Comparison of ENCODE assay signal across 8 cellular contexts in the genomic region with DNA sequence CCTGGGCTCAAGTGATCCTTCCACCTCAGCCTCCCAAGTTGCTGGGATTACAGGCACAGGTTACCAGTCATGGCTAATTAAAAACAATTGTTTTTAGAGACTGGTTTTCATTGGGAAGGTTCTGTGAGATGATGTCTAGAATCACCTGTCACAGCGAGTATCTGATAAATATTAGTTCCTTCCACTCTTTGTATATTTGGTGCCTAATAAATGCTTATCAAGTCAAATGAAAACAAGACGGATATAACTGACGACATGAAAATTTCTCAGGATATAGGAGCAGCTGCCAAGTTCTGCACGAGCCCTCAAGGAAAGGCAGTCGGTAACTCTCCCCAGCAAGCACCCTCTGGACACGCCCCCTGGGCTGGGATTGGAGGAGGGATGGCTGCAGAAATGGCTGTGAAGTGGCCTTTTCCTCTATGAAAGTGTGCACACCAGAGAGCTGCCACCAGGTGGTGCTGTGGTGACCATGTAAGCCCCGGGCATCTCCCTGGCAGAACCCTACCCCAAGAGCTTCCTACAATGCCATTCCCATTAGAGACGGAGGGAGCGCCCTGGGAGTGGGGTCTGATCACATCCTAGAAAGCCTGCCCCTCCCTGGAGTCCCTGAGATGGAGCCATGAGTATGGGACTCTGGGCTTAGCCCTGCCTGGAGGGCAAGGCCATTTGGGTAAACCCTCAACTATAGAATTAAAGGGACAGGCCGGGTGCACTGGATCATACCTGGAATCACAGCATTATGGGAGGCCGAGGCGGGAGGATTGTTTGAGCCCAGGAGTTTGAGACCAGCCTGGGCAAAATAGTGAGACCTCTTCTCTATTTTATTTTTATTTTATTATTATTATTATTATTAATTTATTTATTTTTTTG. TPM values are rescaled to one million over a fixed set of nuclear protein-coding genes. Genes with fewer than 3 reads are reported as not detected.
DNase-seq lines count a peak whose midpoint lies in the region; ATAC-seq and TF ChIP-seq lines count a peak whose summit lies in the region.

No MANE protein-coding gene starts in this region.

- H3K36me3 ChIP-seq in A673 (ENCODE audit: insufficient read depth, low read length, poor library complexity, severe bottlenecking) (no peaks in the 10 kb centered on the region), MM.1S (replicated peaks; ENCODE audit: insufficient read depth, low read length) (no peaks in the 10 kb centered on the region)

- TF ChIP-seq CTCF in A673 (conservative IDR thresholded peaks at IDR 0.05; ENCODE audit: low read depth, low read length) = peak; percentile 97
- peak; percentile 91 for TF ChIP-seq CTCF in MM.1S (IDR thresholded peaks at IDR 0.05; ENCODE audit: low read length)
- peak; percentile 76 for TF ChIP-seq CTCF in RWPE1 (conservative IDR thresholded peaks at IDR 0.05; ENCODE audit: low read depth)
- TF ChIP-seq CTCF in fibroblast of the aortic adventitia (IDR thresholded peaks at IDR 0.05; ENCODE audit: insufficient read depth, low read length) = peak; percentile 92

- POLR2A ChIA-PET in A673 (lab: Charles Lee; ENCODE audit: low non-redundant PET) = no interaction called here
- POLR2A ChIA-PET in RWPE1 (lab: Yijun Ruan, JAX; ENCODE audit: low non-redundant PET) = no interaction called here

- H3K4me3 ChIP-seq in A673 (ENCODE audit: low read depth, low read length, poor library complexity, severe bottlenecking) (no peak overlapping the region), MM.1S (ENCODE audit: low read length) (no peak overlapping the region), fibroblast of the aortic adventitia (ENCODE audit: low read depth, low read length) (no peak overlapping the region)

- BruUV-seq in A673 (replicated peaks; lab: Mats Ljungman, UMichigan) = no TSS peak

- H2AFZ ChIP-seq in MM.1S (ENCODE audit: low read length) = no peak overlapping the region

- H3F3A ChIP-seq in MM.1S (ENCODE audit: insufficient read depth, low read length) = no peaks in the 10 kb centered on the region

- H3K27me3 ChIP-seq in A673 (replicated peaks; ENCODE audit: insufficient read depth, low read depth, low read length, poor library complexity) = no peaks in the 10 kb centered on the region
- no peaks in the 10 kb centered on the region for H3K27me3 ChIP-seq in MM.1S (replicated peaks; ENCODE audit: insufficient read depth, low read length)

- DNase-seq in A673 (ENCODE audit: low spot score) (peak; percentile 98), MM.1S (peak; percentile 89), RWPE1 (ENCODE audit: low spot score) (peak; percentile 91), activated T-helper 1 cell treated with Interleukin-2 at 50 U/mL for 16 hours (ENCODE audit: low read depth) (peak; percentile 52), fibroblast of the aortic adventitia (ENCODE audit: low read depth) (peak; percentile 96), non-pigmented ciliary epithelial cell (ENCODE audit: low read depth) (peak; percentile 76), superior temporal gyrus (ENCODE audit: extremely low spot score) (peak; percentile 83)

- H3K9me3 ChIP-seq in A673 (ENCODE audit: low read depth, low read length, poor library complexity, severe bottlenecking) (no peaks in the 10 kb centered on the region), MM.1S (replicated peaks; ENCODE audit: insufficient read depth, low read length) (no peaks in the 10 kb centered on the region)

- H3K9me2 ChIP-seq in MM.1S (replicated peaks; ENCODE audit: insufficient read depth, low read length) = no peaks in the 10 kb centered on the region

- peak; percentile 59 for ATAC-seq in GM18909 (IDR thresholded peaks at IDR 0.05; ENCODE audit: poor library complexity, unreplicated experiment)

- intact Hi-C loops in A673 (cut with micrococcal nuclease; ENCODE audit: unreplicated experiment) = loop anchor here (5.0 kb wide), 1 partner anchor 97 kb away; no protein-coding TSS in a partner anchor

- H3K4me2 ChIP-seq in MM.1S (ENCODE audit: low read depth, low read length) = no peak overlapping the region

- no peaks in the 10 kb centered on the region for H3K79me2 ChIP-seq in MM.1S (ENCODE audit: low read length)

- no peak overlapping the region for H3K9ac ChIP-seq in MM.1S (ENCODE audit: low read length)

- CTCF ChIA-PET in A673 (lab: Charles Lee) = interaction anchor here (0.6 to 1.2 kb wide), 11 partner anchors 11 to 323 kb away, joined by 3 to 7 read pairs (median 4); partner anchors contain the start of gene OTUD3
- CTCF ChIA-PET in RWPE1 (lab: Yijun Ruan, JAX) = interaction anchor here (0.5 to 1.7 kb wide), 11 partner anchors 8 to 167 kb away, joined by 3 to 12 read pairs (median 3); no protein-coding TSS in a partner anchor

- no peaks in the 10 kb centered on the region for H3K4me1 ChIP-seq in A673 (ENCODE audit: insufficient read depth, low read length, poor library complexity, severe bottlenecking)
- no peaks in the 10 kb centered on the region for H3K4me1 ChIP-seq in MM.1S (ENCODE audit: low read length)

- no peaks in the 10 kb centered on the region for H4K20me1 ChIP-seq in MM.1S (ENCODE audit: insufficient read depth, low read length)

- no peak overlapping the region for H3K27ac ChIP-seq in A673 (ENCODE audit: low read depth, low read length, poor library complexity, severe bottlenecking)
- H3K27ac ChIP-seq in MM.1S (ENCODE audit: low read length) = no peak overlapping the region
- H3K27ac ChIP-seq in RWPE1 = no peak overlapping the region

RNA-seq across cellular contexts. Expression of gene HTR6, which starts 50.9 kb away (rescaled TPM):
- total RNA-seq in A673 (2021) = not detected in 2 replicates
- 0.09 TPM in 1 of 2 replicates, not detected in the other for total RNA-seq in fibroblast of the aortic adventitia (ENCODE audit: low replicate concordance)
